In the genomic region with DNA sequence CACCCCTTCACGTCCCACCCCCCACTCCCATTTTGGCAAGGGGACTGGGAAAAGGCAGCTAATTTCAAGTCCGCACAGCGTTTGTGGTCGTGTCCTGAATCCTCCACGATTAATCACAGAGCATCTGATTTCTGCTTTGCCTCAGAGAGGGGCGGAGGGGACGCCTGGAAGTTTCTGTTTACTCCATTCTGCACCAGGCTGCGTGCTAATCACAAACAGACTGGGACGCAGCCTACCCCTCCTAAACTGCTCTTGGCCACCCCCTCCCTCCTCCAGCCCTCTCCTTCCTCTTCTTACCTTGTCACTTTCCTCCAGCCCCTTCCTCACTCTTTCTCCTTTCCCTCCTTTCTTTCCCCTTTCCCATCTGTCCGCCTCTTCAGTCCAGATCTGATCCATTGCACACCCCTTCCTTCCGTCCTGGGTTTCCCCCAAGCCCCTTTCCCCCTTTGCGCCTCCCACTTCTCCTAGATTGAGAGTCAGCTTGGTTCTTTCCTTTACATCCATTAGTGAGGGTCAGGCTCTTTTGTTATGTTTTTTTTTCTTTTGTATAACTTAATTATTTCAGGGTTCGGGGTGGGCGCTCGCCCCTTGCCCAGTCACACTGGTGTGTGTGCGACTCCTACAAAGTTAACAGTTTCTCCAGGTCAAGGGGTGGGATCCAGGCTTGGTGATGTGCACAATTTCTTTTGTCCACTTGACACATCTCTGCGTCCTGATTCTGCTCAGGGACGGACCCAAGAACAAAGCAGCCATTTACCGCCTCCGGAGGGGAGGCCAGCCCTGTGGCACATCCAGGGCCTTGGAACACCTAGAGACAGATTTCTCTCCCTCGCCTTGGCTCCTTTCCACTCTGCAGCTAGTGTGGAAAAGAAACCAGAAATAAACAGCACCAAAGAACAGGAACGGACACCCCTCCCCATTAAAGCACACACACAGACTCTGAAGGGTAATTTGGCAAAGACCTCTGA, we compare ENCODE assay signal across 1 cellular context.
TF ChIP-seq lines count a peak whose summit lies in the region.

No MANE protein-coding gene starts in this region.

TF ChIP-seq in K562, 482 proteins besides CTCF, POLR2A, EP300 and RAD21 (continued from another document and continues in another):
- TF ChIP-seq, protein P1, sequence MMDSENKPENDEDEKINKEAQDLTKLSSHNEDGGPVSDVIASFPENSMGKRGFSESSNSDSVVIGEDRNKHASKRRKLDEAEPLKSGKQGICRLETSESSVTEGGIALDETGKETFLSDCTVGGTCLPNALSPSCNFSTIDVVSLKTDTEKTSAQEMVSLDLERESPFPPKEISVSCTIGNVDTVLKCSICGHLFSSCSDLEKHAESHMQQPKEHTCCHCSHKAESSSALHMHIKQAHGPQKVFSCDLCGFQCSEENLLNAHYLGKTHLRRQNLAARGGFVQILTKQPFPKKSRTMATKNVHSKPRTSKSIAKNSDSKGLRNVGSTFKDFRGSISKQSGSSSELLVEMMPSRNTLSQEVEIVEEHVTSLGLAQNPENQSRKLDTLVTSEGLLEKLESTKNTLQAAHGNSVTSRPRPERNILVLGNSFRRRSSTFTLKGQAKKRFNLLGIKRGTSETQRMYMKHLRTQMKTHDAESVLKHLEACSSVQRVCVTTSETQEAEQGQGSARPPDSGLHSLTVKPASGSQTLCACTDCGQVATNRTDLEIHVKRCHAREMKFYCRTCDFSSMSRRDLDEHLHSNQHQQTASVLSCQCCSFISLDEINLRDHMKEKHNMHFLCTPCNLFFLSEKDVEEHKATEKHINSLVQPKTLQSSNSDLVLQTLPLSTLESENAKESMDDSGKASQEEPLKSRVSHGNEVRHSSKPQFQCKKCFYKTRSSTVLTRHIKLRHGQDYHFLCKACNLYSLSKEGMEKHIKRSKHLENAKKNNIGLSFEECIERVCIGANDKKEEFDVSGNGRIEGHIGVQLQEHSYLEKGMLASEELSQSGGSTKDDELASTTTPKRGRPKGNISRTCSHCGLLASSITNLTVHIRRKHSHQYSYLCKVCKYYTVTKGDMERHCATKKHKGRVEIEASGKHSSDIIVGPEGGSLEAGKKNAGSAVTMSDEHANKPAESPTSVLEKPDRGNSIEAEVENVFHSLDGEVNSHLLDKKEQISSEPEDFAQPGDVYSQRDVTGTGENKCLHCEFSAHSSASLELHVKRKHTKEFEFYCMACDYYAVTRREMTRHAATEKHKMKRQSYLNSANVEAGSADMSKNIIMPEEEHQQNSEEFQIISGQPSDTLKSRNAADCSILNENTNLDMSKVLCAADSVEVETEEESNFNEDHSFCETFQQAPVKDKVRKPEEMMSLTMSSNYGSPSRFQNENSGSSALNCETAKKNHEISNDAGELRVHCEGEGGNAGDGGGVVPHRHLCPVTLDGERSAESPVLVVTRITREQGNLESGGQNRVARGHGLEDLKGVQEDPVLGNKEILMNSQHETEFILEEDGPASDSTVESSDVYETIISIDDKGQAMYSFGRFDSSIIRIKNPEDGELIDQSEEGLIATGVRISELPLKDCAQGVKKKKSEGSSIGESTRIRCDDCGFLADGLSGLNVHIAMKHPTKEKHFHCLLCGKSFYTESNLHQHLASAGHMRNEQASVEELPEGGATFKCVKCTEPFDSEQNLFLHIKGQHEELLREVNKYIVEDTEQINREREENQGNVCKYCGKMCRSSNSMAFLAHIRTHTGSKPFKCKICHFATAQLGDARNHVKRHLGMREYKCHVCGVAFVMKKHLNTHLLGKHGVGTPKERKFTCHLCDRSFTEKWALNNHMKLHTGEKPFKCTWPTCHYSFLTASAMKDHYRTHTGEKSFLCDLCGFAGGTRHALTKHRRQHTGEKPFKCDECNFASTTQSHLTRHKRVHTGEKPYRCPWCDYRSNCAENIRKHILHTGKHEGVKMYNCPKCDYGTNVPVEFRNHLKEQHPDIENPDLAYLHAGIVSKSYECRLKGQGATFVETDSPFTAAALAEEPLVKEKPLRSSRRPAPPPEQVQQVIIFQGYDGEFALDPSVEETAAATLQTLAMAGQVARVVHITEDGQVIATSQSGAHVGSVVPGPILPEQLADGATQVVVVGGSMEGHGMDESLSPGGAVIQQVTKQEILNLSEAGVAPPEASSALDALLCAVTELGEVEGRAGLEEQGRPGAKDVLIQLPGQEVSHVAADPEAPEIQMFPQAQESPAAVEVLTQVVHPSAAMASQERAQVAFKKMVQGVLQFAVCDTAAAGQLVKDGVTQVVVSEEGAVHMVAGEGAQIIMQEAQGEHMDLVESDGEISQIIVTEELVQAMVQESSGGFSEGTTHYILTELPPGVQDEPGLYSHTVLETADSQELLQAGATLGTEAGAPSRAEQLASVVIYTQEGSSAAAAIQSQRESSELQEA (IDR thresholded peaks at IDR 0.05; ENCODE audit: low read depth): 0 out of 2 replicates have a peak, but pooled peaks have one; percentile 29
- TF ChIP-seq NR2C2 (CRISPR knock-in tag; IDR thresholded peaks at IDR 0.05) (no peak), NR2C2 (tag; IDR thresholded peaks at IDR 0.05) (no peak), ZNF140 (CRISPR knock-in tag; IDR thresholded peaks at IDR 0.05) (no peak), ZC3H8 (IDR thresholded peaks at IDR 0.05) (no peak), NR4A1 (CRISPR knock-in tag; IDR thresholded peaks at IDR 0.05) (no peak), NR4A1 (tag; IDR thresholded peaks at IDR 0.05) (no peak), KDM1A (IDR thresholded peaks at IDR 0.05) (peak; percentile 80 to 92), SIN3B (IDR thresholded peaks at IDR 0.05; ENCODE audit: low read depth) (no peak), ZNF347 (CRISPR knock-in tag; IDR thresholded peaks at IDR 0.05; ENCODE audit: low read depth) (no peak), ZNF766 (CRISPR knock-in tag; conservative IDR thresholded peaks at IDR 0.05) (no peak), CBFB (CRISPR knock-in tag; IDR thresholded peaks at IDR 0.05) (no peak), ZNF3 (CRISPR knock-in tag; IDR thresholded peaks at IDR 0.05) (no peak), ZNF408 (CRISPR knock-in tag; IDR thresholded peaks at IDR 0.05; ENCODE audit: low read depth) (no peak), ARID2 (IDR thresholded peaks at IDR 0.05) (peak; percentile 62; the same call in 1 of the 2 replicates), ZNF133 (CRISPR knock-in tag; IDR thresholded peaks at IDR 0.05) (no peak), CCNT2 (IDR thresholded peaks at IDR 0.05; ENCODE audit: borderline replicate concordance, extremely low read depth, insufficient read length, low read depth, low read length) (no peak), TCFL5 (CRISPR knock-in tag; conservative IDR thresholded peaks at IDR 0.05) (no peak), NEUROD1 (IDR thresholded peaks at IDR 0.05; ENCODE audit: borderline replicate concordance, low read depth, low read length, partially characterized antibody) (no peak), BACH1 (tag; IDR thresholded peaks at IDR 0.05) (no peak), L3MBTL2 (IDR thresholded peaks at IDR 0.05) (no peak), HNRNPUL1 (IDR thresholded peaks at IDR 0.05; ENCODE audit: low read length) (no peak), PURB (CRISPR knock-in tag; IDR thresholded peaks at IDR 0.05; ENCODE audit: low read depth) (no peak), SMAD3 (CRISPR knock-in tag; conservative IDR thresholded peaks at IDR 0.05) (no peak), ZNF134 (CRISPR knock-in tag; conservative IDR thresholded peaks at IDR 0.05) (no peak)
- TF ChIP-seq, protein P2, sequence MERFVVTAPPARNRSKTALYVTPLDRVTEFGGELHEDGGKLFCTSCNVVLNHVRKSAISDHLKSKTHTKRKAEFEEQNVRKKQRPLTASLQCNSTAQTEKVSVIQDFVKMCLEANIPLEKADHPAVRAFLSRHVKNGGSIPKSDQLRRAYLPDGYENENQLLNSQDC (CRISPR knock-in tag; IDR thresholded peaks at IDR 0.05): no peak
- TF ChIP-seq, protein P3, sequence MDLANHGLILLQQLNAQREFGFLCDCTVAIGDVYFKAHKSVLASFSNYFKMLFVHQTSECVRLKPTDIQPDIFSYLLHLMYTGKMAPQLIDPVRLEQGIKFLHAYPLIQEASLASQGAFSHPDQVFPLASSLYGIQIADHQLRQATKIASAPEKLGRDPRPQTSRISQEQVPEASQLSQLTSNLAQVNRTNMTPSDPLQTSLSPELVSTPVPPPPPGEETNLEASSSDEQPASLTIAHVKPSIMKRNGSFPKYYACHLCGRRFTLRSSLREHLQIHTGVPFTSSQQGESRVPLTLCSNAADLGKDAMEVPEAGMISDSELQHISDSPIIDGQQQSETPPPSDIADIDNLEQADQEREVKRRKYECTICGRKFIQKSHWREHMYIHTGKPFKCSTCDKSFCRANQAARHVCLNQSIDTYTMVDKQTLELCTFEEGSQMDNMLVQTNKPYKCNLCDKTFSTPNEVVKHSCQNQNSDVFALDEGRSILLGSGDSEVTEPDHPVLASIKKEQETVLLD (IDR thresholded peaks at IDR 0.05): no peak
- TF ChIP-seq, protein P4, sequence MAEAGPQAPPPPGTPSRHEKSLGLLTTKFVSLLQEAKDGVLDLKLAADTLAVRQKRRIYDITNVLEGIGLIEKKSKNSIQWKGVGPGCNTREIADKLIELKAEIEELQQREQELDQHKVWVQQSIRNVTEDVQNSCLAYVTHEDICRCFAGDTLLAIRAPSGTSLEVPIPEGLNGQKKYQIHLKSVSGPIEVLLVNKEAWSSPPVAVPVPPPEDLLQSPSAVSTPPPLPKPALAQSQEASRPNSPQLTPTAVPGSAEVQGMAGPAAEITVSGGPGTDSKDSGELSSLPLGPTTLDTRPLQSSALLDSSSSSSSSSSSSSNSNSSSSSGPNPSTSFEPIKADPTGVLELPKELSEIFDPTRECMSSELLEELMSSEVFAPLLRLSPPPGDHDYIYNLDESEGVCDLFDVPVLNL (CRISPR knock-in tag; IDR thresholded peaks at IDR 0.05; ENCODE audit: low read depth): no peak
- TF ChIP-seq, protein P5, sequence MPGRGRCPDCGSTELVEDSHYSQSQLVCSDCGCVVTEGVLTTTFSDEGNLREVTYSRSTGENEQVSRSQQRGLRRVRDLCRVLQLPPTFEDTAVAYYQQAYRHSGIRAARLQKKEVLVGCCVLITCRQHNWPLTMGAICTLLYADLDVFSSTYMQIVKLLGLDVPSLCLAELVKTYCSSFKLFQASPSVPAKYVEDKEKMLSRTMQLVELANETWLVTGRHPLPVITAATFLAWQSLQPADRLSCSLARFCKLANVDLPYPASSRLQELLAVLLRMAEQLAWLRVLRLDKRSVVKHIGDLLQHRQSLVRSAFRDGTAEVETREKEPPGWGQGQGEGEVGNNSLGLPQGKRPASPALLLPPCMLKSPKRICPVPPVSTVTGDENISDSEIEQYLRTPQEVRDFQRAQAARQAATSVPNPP (IDR thresholded peaks at IDR 0.05; ENCODE audit: borderline replicate concordance, insufficient read depth, insufficient read length): no peak
- TF ChIP-seq, protein P6, sequence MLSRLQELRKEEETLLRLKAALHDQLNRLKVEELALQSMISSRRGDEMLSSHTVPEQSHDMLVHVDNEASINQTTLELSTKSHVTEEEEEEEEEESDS (CRISPR knock-in tag; IDR thresholded peaks at IDR 0.05): no peak
- TF ChIP-seq, protein P7, sequence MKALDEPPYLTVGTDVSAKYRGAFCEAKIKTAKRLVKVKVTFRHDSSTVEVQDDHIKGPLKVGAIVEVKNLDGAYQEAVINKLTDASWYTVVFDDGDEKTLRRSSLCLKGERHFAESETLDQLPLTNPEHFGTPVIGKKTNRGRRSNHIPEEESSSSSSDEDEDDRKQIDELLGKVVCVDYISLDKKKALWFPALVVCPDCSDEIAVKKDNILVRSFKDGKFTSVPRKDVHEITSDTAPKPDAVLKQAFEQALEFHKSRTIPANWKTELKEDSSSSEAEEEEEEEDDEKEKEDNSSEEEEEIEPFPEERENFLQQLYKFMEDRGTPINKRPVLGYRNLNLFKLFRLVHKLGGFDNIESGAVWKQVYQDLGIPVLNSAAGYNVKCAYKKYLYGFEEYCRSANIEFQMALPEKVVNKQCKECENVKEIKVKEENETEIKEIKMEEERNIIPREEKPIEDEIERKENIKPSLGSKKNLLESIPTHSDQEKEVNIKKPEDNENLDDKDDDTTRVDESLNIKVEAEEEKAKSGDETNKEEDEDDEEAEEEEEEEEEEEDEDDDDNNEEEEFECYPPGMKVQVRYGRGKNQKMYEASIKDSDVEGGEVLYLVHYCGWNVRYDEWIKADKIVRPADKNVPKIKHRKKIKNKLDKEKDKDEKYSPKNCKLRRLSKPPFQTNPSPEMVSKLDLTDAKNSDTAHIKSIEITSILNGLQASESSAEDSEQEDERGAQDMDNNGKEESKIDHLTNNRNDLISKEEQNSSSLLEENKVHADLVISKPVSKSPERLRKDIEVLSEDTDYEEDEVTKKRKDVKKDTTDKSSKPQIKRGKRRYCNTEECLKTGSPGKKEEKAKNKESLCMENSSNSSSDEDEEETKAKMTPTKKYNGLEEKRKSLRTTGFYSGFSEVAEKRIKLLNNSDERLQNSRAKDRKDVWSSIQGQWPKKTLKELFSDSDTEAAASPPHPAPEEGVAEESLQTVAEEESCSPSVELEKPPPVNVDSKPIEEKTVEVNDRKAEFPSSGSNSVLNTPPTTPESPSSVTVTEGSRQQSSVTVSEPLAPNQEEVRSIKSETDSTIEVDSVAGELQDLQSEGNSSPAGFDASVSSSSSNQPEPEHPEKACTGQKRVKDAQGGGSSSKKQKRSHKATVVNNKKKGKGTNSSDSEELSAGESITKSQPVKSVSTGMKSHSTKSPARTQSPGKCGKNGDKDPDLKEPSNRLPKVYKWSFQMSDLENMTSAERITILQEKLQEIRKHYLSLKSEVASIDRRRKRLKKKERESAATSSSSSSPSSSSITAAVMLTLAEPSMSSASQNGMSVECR (CRISPR knock-in tag; IDR thresholded peaks at IDR 0.05): peak; percentile 36; the same call in 1 of the 2 replicates
- TF ChIP-seq, protein P8, sequence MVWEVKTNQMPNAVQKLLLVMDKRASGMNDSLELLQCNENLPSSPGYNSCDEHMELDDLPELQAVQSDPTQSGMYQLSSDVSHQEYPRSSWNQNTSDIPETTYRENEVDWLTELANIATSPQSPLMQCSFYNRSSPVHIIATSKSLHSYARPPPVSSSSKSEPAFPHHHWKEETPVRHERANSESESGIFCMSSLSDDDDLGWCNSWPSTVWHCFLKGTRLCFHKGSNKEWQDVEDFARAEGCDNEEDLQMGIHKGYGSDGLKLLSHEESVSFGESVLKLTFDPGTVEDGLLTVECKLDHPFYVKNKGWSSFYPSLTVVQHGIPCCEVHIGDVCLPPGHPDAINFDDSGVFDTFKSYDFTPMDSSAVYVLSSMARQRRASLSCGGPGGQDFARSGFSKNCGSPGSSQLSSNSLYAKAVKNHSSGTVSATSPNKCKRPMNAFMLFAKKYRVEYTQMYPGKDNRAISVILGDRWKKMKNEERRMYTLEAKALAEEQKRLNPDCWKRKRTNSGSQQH (CRISPR knock-in tag; IDR thresholded peaks at IDR 0.05): peak; percentile 82; the same call in 1 of the 2 replicates
- TF ChIP-seq, protein P9, sequence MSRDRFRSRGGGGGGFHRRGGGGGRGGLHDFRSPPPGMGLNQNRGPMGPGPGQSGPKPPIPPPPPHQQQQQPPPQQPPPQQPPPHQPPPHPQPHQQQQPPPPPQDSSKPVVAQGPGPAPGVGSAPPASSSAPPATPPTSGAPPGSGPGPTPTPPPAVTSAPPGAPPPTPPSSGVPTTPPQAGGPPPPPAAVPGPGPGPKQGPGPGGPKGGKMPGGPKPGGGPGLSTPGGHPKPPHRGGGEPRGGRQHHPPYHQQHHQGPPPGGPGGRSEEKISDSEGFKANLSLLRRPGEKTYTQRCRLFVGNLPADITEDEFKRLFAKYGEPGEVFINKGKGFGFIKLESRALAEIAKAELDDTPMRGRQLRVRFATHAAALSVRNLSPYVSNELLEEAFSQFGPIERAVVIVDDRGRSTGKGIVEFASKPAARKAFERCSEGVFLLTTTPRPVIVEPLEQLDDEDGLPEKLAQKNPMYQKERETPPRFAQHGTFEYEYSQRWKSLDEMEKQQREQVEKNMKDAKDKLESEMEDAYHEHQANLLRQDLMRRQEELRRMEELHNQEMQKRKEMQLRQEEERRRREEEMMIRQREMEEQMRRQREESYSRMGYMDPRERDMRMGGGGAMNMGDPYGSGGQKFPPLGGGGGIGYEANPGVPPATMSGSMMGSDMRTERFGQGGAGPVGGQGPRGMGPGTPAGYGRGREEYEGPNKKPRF (IDR thresholded peaks at IDR 0.05; ENCODE audit: low read depth, low read length): no peak
